26 cellular contexts compared by ENCODE assay signal in the genomic region with DNA sequence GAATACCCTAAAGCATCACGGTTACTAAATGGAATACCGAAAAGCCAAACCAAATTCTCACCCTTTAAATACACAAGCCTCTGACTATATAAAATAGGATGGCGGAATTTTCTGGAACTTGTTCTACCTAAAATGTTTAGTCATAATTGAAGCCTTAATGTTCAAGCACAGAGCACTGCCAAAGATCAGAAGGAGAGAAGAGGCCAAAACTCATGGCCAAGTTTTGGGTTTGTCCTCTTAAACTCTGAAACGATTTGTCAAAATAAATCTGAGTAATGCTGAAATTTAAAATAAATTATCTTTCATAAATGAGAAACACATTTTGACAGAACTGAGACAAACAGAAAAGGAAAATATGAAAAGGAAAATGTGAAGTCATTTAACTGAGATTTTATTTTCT.
"Had no signal": no experiment of that assay in that cellular context is flagged by ENCODE, and none has a peak within 500 bp of the region (broad histone marks: within the 10 kb centered on the region; RNA-seq: fewer than 3 reads in every experiment).

No MANE protein-coding gene starts in this region.

- DNase-seq: stimulated activated CD4-positive, alpha-beta T cell treated with anti-CD3 and anti-CD28 coated beads, Interleukin-2, amount 100 ng/mL, for 48 hours; stimulated activated CD4-positive, alpha-beta T cell treated with anti-CD3 and anti-CD28 coated beads, Interleukin-4, amount 100 ng/mL, for 1 hour; stimulated activated CD4-positive, alpha-beta T cell treated with anti-CD3 and anti-CD28 coated beads, Interleukin-4, amount 100 ng/mL, for 24 hours; stimulated activated CD4-positive, alpha-beta T cell treated with anti-CD3 and anti-CD28 coated beads, Interleukin-4, amount 100 ng/mL, for 4 hours; stimulated activated CD8-positive, alpha-beta memory T cell treated with anti-CD3 and anti-CD28 coated beads, Interleukin-4, amount 100 ng/mL, for 48 hours; stimulated activated naive B cell treated with anti-CD40 and anti-IgM and Interleukin-4, amounts not matched to agents 10 μg/mL and 1 μg/mL and 100 μg/mL, for 72 hours; stimulated activated naive CD4-positive, alpha-beta T cell; stimulated activated naive CD4-positive, alpha-beta T cell treated with Interleukin-2 at 50 U/mL for 16 hours; stimulated activated naive CD8-positive, alpha-beta T cell treated with anti-CD3 and anti-CD28 coated beads, Interleukin-15, amount 100 ng/mL, for 72 hours; stimulated activated naive CD8-positive, alpha-beta T cell treated with anti-CD3 and anti-CD28 coated beads, Interleukin-15, Interleukin-2, amounts not matched to agents 100 U/mL and 50 U/mL, for 24 hours; stomach; substantia nigra; testis; thyroid gland; tibial artery; transverse colon; trophoblast cell; upper lobe of right lung; uterus had no signal

- H3K27me3 ChIP-seq: stomach, suprapubic skin, testis, thyroid gland, tibial artery, tibial nerve, transverse colon, upper lobe of left lung, upper lobe of right lung, uterus, vagina had no signal

- H3K4me3 ChIP-seq: stomach, suprapubic skin, testis, thoracic aorta, thyroid gland, tibial artery, tibial nerve, transverse colon, upper lobe of left lung, upper lobe of right lung, uterus, vagina had no signal

- H3K4me1 ChIP-seq: stomach, suprapubic skin, testis, thyroid gland, tibial artery, tibial nerve, transverse colon, upper lobe of left lung, upper lobe of right lung, uterus, vagina had no signal

- ATAC-seq: stimulated activated effector memory CD8-positive, alpha-beta T cell treated with anti-CD3 and anti-CD28 coated beads, Interleukin-12 subunit alpha, Interleukin-12 subunit beta, amount 100 ng/mL, for 72 hours; stimulated activated memory B cell treated with anti-CD40 and anti-IgM and Interleukin-4, amounts not matched to agents 10 μg/mL and 1 μg/mL and 100 μg/mL, for 72 hours; stimulated activated naive B cell treated with anti-CD40 and anti-IgM and Interleukin-4, amounts not matched to agents 10 μg/mL and 1 μg/mL and 100 μg/mL, for 72 hours; stimulated activated naive CD8-positive, alpha-beta T cell treated with anti-CD3 and anti-CD28 coated beads, Interleukin-15, amount 100 ng/mL, for 72 hours; stimulated activated naive CD8-positive, alpha-beta T cell treated with anti-CD3 and anti-CD28 coated beads, Interleukin-15, Interleukin-2, amounts not matched to agents 100 U/mL and 50 U/mL, for 24 hours; upper lobe of right lung had no signal

- H3K9me3 ChIP-seq: stomach, suprapubic skin, testis, thoracic aorta, thyroid gland, tibial artery, tibial nerve, transverse colon, upper lobe of left lung, upper lobe of right lung, uterus, vagina had no signal

- H3K36me3 ChIP-seq: stomach, suprapubic skin, thoracic aorta, thyroid gland, tibial artery, tibial nerve, transverse colon, upper lobe of left lung, upper lobe of right lung, uterus, vagina had no signal

- H3K27ac ChIP-seq: stomach, suprapubic skin, thoracic aorta, thyroid gland, tibial artery, transverse colon, upper lobe of left lung, upper lobe of right lung, uterus, vagina had no signal
